In genomic region chr1:224425279-224425884, GRCh38 we compare ENCODE assay signal across 27 cellular contexts. TPM values are rescaled to one million over a fixed set of nuclear protein-coding genes. Genes with fewer than 3 reads are reported as not detected.
DNase-seq lines count a peak whose midpoint lies in the region; ATAC-seq and TF ChIP-seq lines count a peak whose summit lies in the region.
"Had no signal": no experiment of that assay in that cellular context is flagged by ENCODE, and none has a peak within 500 bp of the region (broad histone marks: within the 10 kb centered on the region; RNA-seq: fewer than 3 reads in every experiment).

No MANE protein-coding gene starts in this region.

- POLR2A ChIA-PET in activated CD4-positive, alpha-beta T cell treated with anti-CD3 and anti-CD28 coated beads for 36 hours (lab: Charles Lee) = interaction anchor here (0.7 kb wide), 1 partner anchor 36 kb away, joined by 6 read pairs; no protein-coding TSS in a partner anchor

- no peak overlapping the region for H3K23ac ChIP-seq in mesenchymal stem cell (ENCODE audit: low read length in 2 of 2)

- H2AK5ac ChIP-seq in mesenchymal stem cell (ENCODE audit: low read length, severe bottlenecking) = no peak overlapping the region

- peaks cover 38% of the 10 kb centered on the region for H3K4me1 Mint-ChIP-seq in activated CD4-positive, alpha-beta T cell treated with anti-CD3 and anti-CD28 coated beads for 36 hours
- peaks cover 42% of the 10 kb centered on the region for H3K4me1 Mint-ChIP-seq in activated naive CD8-positive, alpha-beta T cell (ENCODE audit: low read depth)

- no peak overlapping the region for H3K14ac ChIP-seq in mesenchymal stem cell (ENCODE audit: low read length in 2 of 2)

- no peak overlapping the region for H2BK12ac ChIP-seq in mesenchymal stem cell (ENCODE audit: low read length in 2 of 2)

- no peak overlapping the region for H3K18ac ChIP-seq in mesenchymal stem cell (ENCODE audit: low read depth in 1 of 2, low read length in 2 of 2)

- DNase-seq in activated CD4-positive, alpha-beta T cell treated with anti-CD3 and anti-CD28 coated beads for 36 hours = no peak
- DNase-seq in activated CD4-positive, alpha-beta T cell treated with anti-CD3 and anti-CD28 coated beads, Interleukin-2, amount 50 U/mL, for 4 hours = no peak
- DNase-seq in EH (ENCODE audit: low read depth) = peak; percentile 4
- no peak for DNase-seq in mesenchymal stem cell
- no peak for DNase-seq in BE2C
- DNase-seq in psoas muscle = no peak
- DNase-seq: activated CD4-positive, CD25-positive, alpha-beta regulatory T cell; AML-193; amygdala; glutamatergic neuron; H9; left cardiac atrium; MG63; NCI-H1417 treated with DMSO at 0.1 percent for 48 hours; NCI-H526; nucleus accumbens; retina; SK-N-SH; stimulated activated CD4-positive, alpha-beta T cell treated with anti-CD3 and anti-CD28 coated beads, Interleukin-2, amount 100 ng/mL, for 48 hours; stimulated activated naive CD8-positive, alpha-beta T cell treated with anti-CD3 and anti-CD28 coated beads, Interleukin-15, Interleukin-2, amounts not matched to agents 100 U/mL and 50 U/mL, for 24 hours; T-helper 9 cell; tibial artery had no signal

- H3K9ac ChIP-seq in mesenchymal stem cell (ENCODE audit: low read length) = peak overlapping the region; percentile 16
- H3K9ac ChIP-seq: SK-N-SH had no signal

- no peak overlapping the region for H2BK120ac ChIP-seq in mesenchymal stem cell (ENCODE audit: low read depth, low read length)

- ATAC-seq in activated CD4-positive, alpha-beta T cell treated with anti-CD3 and anti-CD28 coated beads for 36 hours = no peak
- ATAC-seq in HG03432 (IDR thresholded peaks at IDR 0.05; ENCODE audit: unreplicated experiment) = no peak
- no peak for ATAC-seq in psoas muscle
- ATAC-seq: left cardiac atrium; stimulated activated naive CD8-positive, alpha-beta T cell treated with anti-CD3 and anti-CD28 coated beads, Interleukin-15, Interleukin-2, amounts not matched to agents 100 U/mL and 50 U/mL, for 24 hours had no signal

- no peak overlapping the region for H3K4ac ChIP-seq in mesenchymal stem cell (ENCODE audit: low read depth in 1 of 2, low read length in 2 of 2)

- H3K27me3 ChIP-seq in mesenchymal stem cell (ENCODE audit: control insufficient read depth in 1 of 2, insufficient read depth in 1 of 2, low read length in 2 of 2) = no peaks in the 10 kb centered on the region
- no peaks in the 10 kb centered on the region for H3K27me3 ChIP-seq in BE2C
- no peaks in the 10 kb centered on the region for H3K27me3 ChIP-seq in psoas muscle (ENCODE audit: insufficient read depth in 3 of 3, low read length in 2 of 3)
- H3K27me3 ChIP-seq: MG63, tibial artery had no signal

- H4K91ac ChIP-seq in mesenchymal stem cell (ENCODE audit: low read length) = no peak overlapping the region

- no peak overlapping the region for H4K8ac ChIP-seq in mesenchymal stem cell (ENCODE audit: low read length)

- H2BK5ac ChIP-seq in mesenchymal stem cell (ENCODE audit: low read depth, low read length, poor library complexity, severe bottlenecking) = no peak overlapping the region

- H3K27ac ChIP-seq in mesenchymal stem cell (ENCODE audit: low read length, poor library complexity, severe bottlenecking) = no peak overlapping the region
- no peak overlapping the region for H3K27ac ChIP-seq in psoas muscle
- H3K27ac ChIP-seq: 22Rv1, RWPE1, tibial artery had no signal

- H3K9me3 ChIP-seq in mesenchymal stem cell (ENCODE audit: control insufficient read depth, low read length) = no peaks in the 10 kb centered on the region
- no peaks in the 10 kb centered on the region for H3K9me3 ChIP-seq in BE2C
- no peaks in the 10 kb centered on the region for H3K9me3 ChIP-seq in psoas muscle
- H3K9me3 ChIP-seq: MG63, SK-N-SH, tibial artery had no signal

- no peak overlapping the region for H2AFZ ChIP-seq in mesenchymal stem cell (ENCODE audit: low read depth, low read length)

- peaks cover 24 to 92% of the 10 kb centered on the region in 2 experiments for H3K36me3 ChIP-seq in mesenchymal stem cell (ENCODE audit: control insufficient read depth in 1 of 2, insufficient read depth in 2 of 2, low read depth in 1 of 2, low read length in 2 of 2)
- peaks cover 70% of the 10 kb centered on the region for H3K36me3 ChIP-seq in BE2C
- H3K36me3 ChIP-seq in psoas muscle (ENCODE audit: insufficient read depth in 1 of 2, low read depth in 1 of 2) = peaks cover 11 to 89% of the 10 kb centered on the region in 2 donors

- H2BK15ac ChIP-seq in mesenchymal stem cell (ENCODE audit: low read depth, poor library complexity, severe bottlenecking) = no peak overlapping the region

- 95% methylated on average over 3 of the region's 6 CpGs for WGBS in mesenchymal stem cell
- 80 to 92% (median 90%) methylated on average over 6 of the region's 6 CpGs for WGBS in psoas muscle, 3 donors

- H3K4me2 ChIP-seq in mesenchymal stem cell (ENCODE audit: low read length, poor library complexity, severe bottlenecking) = no peak overlapping the region
- H3K4me2 ChIP-seq: SK-N-SH had no signal

- H3K4me1 ChIP-seq in mesenchymal stem cell (ENCODE audit: control insufficient read depth, insufficient read depth, low read depth, low read length) (no peaks in the 10 kb centered on the region), BE2C (no peaks in the 10 kb centered on the region), psoas muscle (peaks cover 28% of the 10 kb centered on the region)

- TF ChIP-seq CTCF in BE2C (IDR thresholded peaks at IDR 0.05; ENCODE audit: low read depth, low read length) = no peak
- no peak for TF ChIP-seq CTCF in psoas muscle (IDR thresholded peaks at IDR 0.05)

- CTCF ChIA-PET in activated CD4-positive, alpha-beta T cell treated with anti-CD3 and anti-CD28 coated beads for 36 hours (lab: Charles Lee) = interaction anchor here (0.6 to 1.2 kb wide), 4 partner anchors 10 to 89 kb away, joined by 3 to 4 read pairs (median 3); no protein-coding TSS in a partner anchor

- no peak overlapping the region for H3K4me3 Mint-ChIP-seq in activated CD4-positive, alpha-beta T cell treated with anti-CD3 and anti-CD28 coated beads for 36 hours
- no peak overlapping the region for H3K4me3 Mint-ChIP-seq in activated naive CD8-positive, alpha-beta T cell
- H3K4me3 Mint-ChIP-seq: dendritic cell treated with granulocyte-macrophage colony-stimulating factor and Interleukin-4, amounts not matched to agents 40 ng/mL and 50 ng/mL, for 4 days; H9 had no signal

- intact Hi-C loops in activated CD4-positive, alpha-beta T cell treated with anti-CD3 and anti-CD28 coated beads for 36 hours (cut with DNase I, micrococcal nuclease) = no loop called here
- intact Hi-C loops in psoas muscle (cut with DNase I) = loop anchor here in 1 of 2 donors (5.0 kb wide), 1 partner anchor 33 kb away; no protein-coding TSS in a partner anchor

- H3K27ac Mint-ChIP-seq in activated CD4-positive, alpha-beta T cell treated with anti-CD3 and anti-CD28 coated beads for 36 hours = peak overlapping the region; percentile 53
- H3K27ac Mint-ChIP-seq in activated naive CD8-positive, alpha-beta T cell = peak overlapping the region; percentile 68
- H3K27ac Mint-ChIP-seq: dendritic cell treated with granulocyte-macrophage colony-stimulating factor and Interleukin-4, amounts not matched to agents 40 ng/mL and 50 ng/mL, for 4 days had no signal

- peaks cover 18% of the 10 kb centered on the region for H3K79me1 ChIP-seq in mesenchymal stem cell (replicated peaks; ENCODE audit: low read length, poor library complexity, severe bottlenecking)

- no peaks in the 10 kb centered on the region for H3K9me3 Mint-ChIP-seq in activated CD4-positive, alpha-beta T cell treated with anti-CD3 and anti-CD28 coated beads for 36 hours (ENCODE audit: low read depth)
- H3K9me3 Mint-ChIP-seq in activated naive CD8-positive, alpha-beta T cell (ENCODE audit: low read depth) = no peaks in the 10 kb centered on the region
- H3K9me3 Mint-ChIP-seq: dendritic cell treated with granulocyte-macrophage colony-stimulating factor and Interleukin-4, amounts not matched to agents 40 ng/mL and 50 ng/mL, for 4 days; H9 had no signal

- peaks cover 57% of the 10 kb centered on the region for H3K36me3 Mint-ChIP-seq in activated CD4-positive, alpha-beta T cell treated with anti-CD3 and anti-CD28 coated beads for 36 hours (ENCODE audit: low read depth)
- peaks cover 19% of the 10 kb centered on the region for H3K36me3 Mint-ChIP-seq in activated naive CD8-positive, alpha-beta T cell

- H3K27me3 Mint-ChIP-seq in activated CD4-positive, alpha-beta T cell treated with anti-CD3 and anti-CD28 coated beads for 36 hours = no peaks in the 10 kb centered on the region
- H3K27me3 Mint-ChIP-seq in activated naive CD8-positive, alpha-beta T cell = no peaks in the 10 kb centered on the region
- H3K27me3 Mint-ChIP-seq: dendritic cell treated with granulocyte-macrophage colony-stimulating factor and Interleukin-4, amounts not matched to agents 40 ng/mL and 50 ng/mL, for 4 days had no signal

- no peak overlapping the region for H3K4me3 ChIP-seq in mesenchymal stem cell (ENCODE audit: insufficient read depth in 1 of 2, low read depth in 1 of 2, low read length in 2 of 2)
- H3K4me3 ChIP-seq in BE2C (ENCODE audit: low read depth, low read length) = no peak overlapping the region
- no peak overlapping the region for H3K4me3 ChIP-seq in psoas muscle
- H3K4me3 ChIP-seq: MG63, tibial artery had no signal

RNA-seq across cellular contexts. Expression of gene WDR26, which starts 9.2 kb away (rescaled TPM):
- total RNA-seq in activated CD4-positive, alpha-beta T cell treated with anti-CD3 and anti-CD28 coated beads for 36 hours = 10 to 100 TPM; 74.0 to 75.6 TPM
- 71.2 TPM for polyA plus RNA-seq in mesenchymal stem cell (2013, experiment 1 of 2)
- 67.9 TPM for polyA plus RNA-seq in mesenchymal stem cell (2013, experiment 2 of 2)
- polyA plus RNA-seq in BE2C (2012; ENCODE audit: insufficient read depth, insufficient read length, low read depth) = 56.3 TPM
- 100 to 1,000 TPM in 3 of 4 donors, 10 to 100 TPM in 1; 82.4 to 114 (median 107) TPM for total RNA-seq in psoas muscle
- 10 to 100 TPM; 29.1 to 68.0 (median 35.2) TPM for polyA plus RNA-seq in psoas muscle
